In the genomic region with DNA sequence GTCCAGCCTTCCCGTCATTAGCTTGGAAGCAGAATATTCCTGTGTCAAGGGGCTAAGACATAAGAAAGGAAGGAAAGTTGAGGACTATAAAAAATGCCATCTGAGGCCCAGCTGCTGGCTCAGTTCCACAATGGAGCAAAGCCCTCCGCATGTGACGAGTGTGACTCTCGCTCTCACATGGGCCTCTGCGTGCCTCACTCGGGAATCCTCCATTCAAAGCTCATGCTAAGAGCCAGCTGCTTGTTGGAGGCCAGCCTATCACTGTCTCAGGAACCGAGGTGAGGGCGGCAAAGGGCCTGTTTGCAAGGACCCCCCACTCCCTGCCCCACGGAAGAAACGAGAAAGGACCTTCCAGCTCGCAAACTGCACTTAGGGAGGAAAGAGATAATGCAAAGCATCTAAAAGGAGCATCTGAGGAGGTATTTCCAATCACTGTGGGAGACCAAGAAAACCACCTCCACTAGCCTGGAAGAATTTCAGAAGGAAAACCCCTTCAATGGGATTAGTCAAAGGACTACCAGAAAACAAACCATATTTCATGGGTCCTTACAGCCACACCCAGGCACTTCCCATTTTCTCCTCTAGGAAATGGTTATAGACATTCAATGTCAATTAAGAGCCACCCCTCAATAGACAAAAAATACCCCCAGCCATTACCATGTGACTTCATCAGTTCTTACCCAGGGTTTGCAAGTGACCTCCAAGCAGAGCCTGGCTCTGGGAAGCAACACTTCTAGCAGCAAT, we compare ENCODE assay signal across 11 cellular contexts.
DNase-seq lines count a peak whose midpoint lies in the region; ATAC-seq and TF ChIP-seq lines count a peak whose summit lies in the region.
"Had no signal": no experiment of that assay in that cellular context is flagged by ENCODE, and none has a peak within 500 bp of the region (broad histone marks: within the 10 kb centered on the region; RNA-seq: fewer than 3 reads in every experiment).

No MANE protein-coding gene starts in this region.

- H3K36me3 ChIP-seq in fibroblast of lung (ENCODE audit: control insufficient read depth, insufficient read depth, low read length) (peaks cover 3% of the 10 kb centered on the region), subcutaneous abdominal adipose tissue (ENCODE audit: control insufficient read depth in 5 of 5, insufficient read depth in 5 of 5, low read length in 5 of 5) (peaks cover 8 to 57% (median 45%) of the 10 kb centered on the region in 5 donors)

- H3K27ac ChIP-seq in fibroblast of lung (ENCODE audit: insufficient read depth, low read length) (peak overlapping the region; percentile 7), subcutaneous abdominal adipose tissue (ENCODE audit: low read depth, low read length) (peak overlapping the region; percentile 72)

- H3K4me3 ChIP-seq in fibroblast of lung (replicated peaks in 1 of 4; ENCODE audit: control extremely low read depth in 1 of 4, insufficient read depth in 1 of 4, low read depth in 3 of 4, low read length in 4 of 4): no peak overlapping the region
- no peak overlapping the region for H3K4me3 ChIP-seq in subcutaneous abdominal adipose tissue (ENCODE audit: low read depth in 1 of 5, low read length in 5 of 5)
- H3K4me3 ChIP-seq: left lung had no signal

- H3K9ac ChIP-seq in fibroblast of lung (ENCODE audit: insufficient read depth, low read length) (no peak overlapping the region), subcutaneous abdominal adipose tissue (ENCODE audit: low read length in 5 of 5) (peak overlapping the region in 2 of 5 donors; percentile 52 to 62)

- ATAC-seq in GM18867 (IDR thresholded peaks at IDR 0.05; ENCODE audit: unreplicated experiment) (no peak), GM21360 (IDR thresholded peaks at IDR 0.05; ENCODE audit: unreplicated experiment) (no peak)
- ATAC-seq: esophagus mucosa had no signal

- peak; percentile 59 for DNase-seq in G401 (ENCODE audit: low spot score)
- peak; percentile 31 for DNase-seq in T1000 (lab: John Stamatoyannopoulos, UW)
- peak in 1 of 2 donors; percentile 58 for DNase-seq in fibroblast of lung (ENCODE audit: low read depth in 2 of 2)
- no peak for DNase-seq in NCI-H524 (lab: John Stamatoyannopoulos, UW)
- DNase-seq: GF-D8, left lung, NCI-H146 had no signal

- no peak overlapping the region for H3K4me2 ChIP-seq in fibroblast of lung (ENCODE audit: extremely low read depth, insufficient read depth, low read length)

- in situ Hi-C loops in G401 (cut with HindIII; ENCODE audit: low sequenced_read_pairs): no loop called here

- H3K27me3 ChIP-seq in fibroblast of lung (ENCODE audit: control insufficient read depth, insufficient read depth, low read length) (no peaks in the 10 kb centered on the region), subcutaneous abdominal adipose tissue (ENCODE audit: control insufficient read depth in 5 of 5, insufficient read depth in 4 of 5, low read length in 5 of 5) (no peaks in the 10 kb centered on the region)
- H3K27me3 ChIP-seq: left lung had no signal

- H2AFZ ChIP-seq in fibroblast of lung (ENCODE audit: low read length): no peak overlapping the region

- H3K9me3 ChIP-seq in fibroblast of lung (ENCODE audit: control insufficient read depth, insufficient read depth, low read depth, low read length): no peaks in the 10 kb centered on the region
- no peaks in the 10 kb centered on the region for H3K9me3 ChIP-seq in subcutaneous abdominal adipose tissue (ENCODE audit: control insufficient read depth in 5 of 5, low read length in 5 of 5)
- H3K9me3 ChIP-seq: left lung had no signal

- H3K4me1 ChIP-seq in fibroblast of lung (ENCODE audit: control insufficient read depth, extremely low read depth, insufficient read depth, low read length) (peaks cover 7% of the 10 kb centered on the region), subcutaneous abdominal adipose tissue (ENCODE audit: control insufficient read depth in 5 of 5, insufficient read depth in 5 of 5, low read length in 5 of 5) (peaks cover 2 to 33% (median 30%) of the 10 kb centered on the region in 5 donors)

- no peaks in the 10 kb centered on the region for H4K20me1 ChIP-seq in fibroblast of lung (ENCODE audit: control insufficient read depth, extremely low read depth, insufficient read depth, low read length)

- TF ChIP-seq CTCF in fibroblast of lung (conservative IDR thresholded peaks at IDR 0.05 in 1 of 2, IDR thresholded peaks at IDR 0.05 in 1 of 2; ENCODE audit: low read depth in 1 of 2, low read length in 2 of 2): no peak

- H3K79me2 ChIP-seq in fibroblast of lung (ENCODE audit: control insufficient read depth, insufficient read depth, low read length): no peaks in the 10 kb centered on the region

Comparison
In these comparisons a context has a peak if more than half of its experiments do, and no peak if none do; other contexts are left out.
1. DNase-seq: peak in G401 (single experiment) and T1000 (single experiment); none in NCI-H524 (0 of 2).